ENCODE assay signal across 8 cellular contexts in genomic region chr13:48400820-48401219, GRCh38. TPM values are rescaled to one million over a fixed set of nuclear protein-coding genes. Genes with fewer than 3 reads are reported as not detected.
A peak's percentile ranks its signal among the peaks of the same experiment; 100 is the strongest.
DNase-seq lines count a peak whose midpoint lies in the region; ATAC-seq and TF ChIP-seq lines count a peak whose summit lies in the region.

No MANE protein-coding gene starts in this region.

- H3K4me1 ChIP-seq in fibroblast of lung (ENCODE audit: control insufficient read depth, extremely low read depth, insufficient read depth, low read length), result peaks cover 13% of the 10 kb centered on the region

- H3K27ac ChIP-seq in fibroblast of lung (ENCODE audit: insufficient read depth, low read length), result peak overlapping the region; percentile 4

- no peak overlapping the region for H2AFZ ChIP-seq in fibroblast of lung (ENCODE audit: low read length)

- ATAC-seq in GM21529 (IDR thresholded peaks at IDR 0.05; ENCODE audit: unreplicated experiment), result peak; percentile 65
- no peak for ATAC-seq in GM19455 (IDR thresholded peaks at IDR 0.05; ENCODE audit: unreplicated experiment)

- H3K79me2 ChIP-seq in fibroblast of lung (ENCODE audit: control insufficient read depth, insufficient read depth, low read length), result no peaks in the 10 kb centered on the region

- peak overlapping the region; percentile 69 for H3K4me2 ChIP-seq in fibroblast of lung (ENCODE audit: extremely low read depth, insufficient read depth, low read length)

- H4K20me1 ChIP-seq in fibroblast of lung (ENCODE audit: control insufficient read depth, extremely low read depth, insufficient read depth, low read length), result no peaks in the 10 kb centered on the region

- H3K27me3 ChIP-seq in fibroblast of lung (ENCODE audit: control insufficient read depth, insufficient read depth, low read length), result no peaks in the 10 kb centered on the region

- no peak for TF ChIP-seq CTCF in fibroblast of lung (conservative IDR thresholded peaks at IDR 0.05 in 1 of 2, IDR thresholded peaks at IDR 0.05 in 1 of 2; ENCODE audit: low read depth in 1 of 2, low read length in 2 of 2)

- no peaks in the 10 kb centered on the region for H3K36me3 ChIP-seq in fibroblast of lung (ENCODE audit: control insufficient read depth, insufficient read depth, low read length)

- H3K9me3 ChIP-seq in fibroblast of lung (ENCODE audit: control insufficient read depth, insufficient read depth, low read depth, low read length), result no peaks in the 10 kb centered on the region

- H3K4me3 ChIP-seq in fibroblast of lung (replicated peaks in 1 of 4; ENCODE audit: control extremely low read depth in 1 of 4, insufficient read depth in 1 of 4, low read depth in 3 of 4, low read length in 4 of 4), result no peak overlapping the region

- H3K9ac ChIP-seq in fibroblast of lung (ENCODE audit: insufficient read depth, low read length), result no peak overlapping the region

- DNase-seq in AG08396 (ENCODE audit: low spot score), result peak; percentile 13
- peak; percentile 10 for DNase-seq in RPMI8226
- peak; percentile 69 to 79 for DNase-seq in fibroblast of lung (ENCODE audit: low read depth in 2 of 2)
- DNase-seq in pulmonary artery endothelial cell (ENCODE audit: low read depth, low spot score), result peak; percentile 81
- DNase-seq in UCSD-AML1 (lab: John Stamatoyannopoulos, UW; ENCODE audit: unreplicated experiment), result no peak
- DNase-seq in COLO668 (lab: John Stamatoyannopoulos, UW; ENCODE audit: unreplicated experiment), result no peak

RNA-seq across cellular contexts. Expression of gene LPAR6, which starts 12.1 kb away (rescaled TPM):
- total RNA-seq in fibroblast of lung (4.9 and 7.6 TPM in 2 replicates), pulmonary artery endothelial cell (13.7 and 21.2 TPM in 2 replicates)
- 3.6 and 6.8 TPM in 2 replicates for polyA plus RNA-seq in fibroblast of lung
- 3.0 and 4.6 TPM in 2 replicates for polyA plus RNA-seq in fibroblast of lung (2012)
- polyA minus RNA-seq in fibroblast of lung (ENCODE audit: low replicate concordance), result 0.44 TPM in 1 of 2 replicates, not detected in the other

Comparison
In these comparisons a context has a peak if more than half of its experiments do, and no peak if none do; other contexts are left out.
1. DNase-seq: peak in AG08396 (single experiment), RPMI8226 (single experiment), fibroblast of lung (2 of 2) and pulmonary artery endothelial cell (single experiment); none in UCSD-AML1 (single experiment) and COLO668 (single experiment).